Comparison of ENCODE assay signal across 9 cellular contexts in genomic region chr3:160312014-160312624, GRCh38.
"Had no signal": no experiment of that assay in that cellular context is flagged by ENCODE, and none has a peak within 500 bp of the region (broad histone marks: within the 10 kb centered on the region; RNA-seq: fewer than 3 reads in every experiment).

No MANE protein-coding gene starts in this region.

- DNase-seq: activated CD4-positive, alpha-beta T cell treated with anti-CD3 and anti-CD28 coated beads, Interleukin-2, amount 50 U/mL, for 48 hours; activated CD8-positive, alpha-beta memory T cell treated with anti-CD3 and anti-CD28 coated beads, Interleukin-2, amount 50 U/mL, for 48 hours; amygdala; hippocampal formation; psoas muscle; right lobe of liver had no signal

- H3K27me3 Mint-ChIP-seq: brain; dendritic cell treated with granulocyte-macrophage colony-stimulating factor and Interleukin-4, amounts not matched to agents 40 ng/mL and 50 ng/mL, for 4 days had no signal

- H3K4me1 Mint-ChIP-seq: brain; stimulated activated effector memory CD8-positive, alpha-beta T cell treated with anti-CD3 and anti-CD28 coated beads, Interleukin-12 subunit alpha, Interleukin-12 subunit beta, amount 100 ng/mL, for 72 hours had no signal

- H3K9me3 Mint-ChIP-seq: dendritic cell treated with granulocyte-macrophage colony-stimulating factor and Interleukin-4, amounts not matched to agents 40 ng/mL and 50 ng/mL, for 4 days had no signal

- H3K4me3 Mint-ChIP-seq: brain; dendritic cell treated with granulocyte-macrophage colony-stimulating factor and Interleukin-4, amounts not matched to agents 40 ng/mL and 50 ng/mL, for 4 days; stimulated activated effector memory CD8-positive, alpha-beta T cell treated with anti-CD3 and anti-CD28 coated beads, Interleukin-12 subunit alpha, Interleukin-12 subunit beta, amount 100 ng/mL, for 72 hours had no signal

- H3K27ac Mint-ChIP-seq: brain; dendritic cell treated with granulocyte-macrophage colony-stimulating factor and Interleukin-4, amounts not matched to agents 40 ng/mL and 50 ng/mL, for 4 days; stimulated activated effector memory CD8-positive, alpha-beta T cell treated with anti-CD3 and anti-CD28 coated beads, Interleukin-12 subunit alpha, Interleukin-12 subunit beta, amount 100 ng/mL, for 72 hours had no signal
